Comparison of ENCODE assay signal across 1 cellular context in genomic region chr17:79982986-79983385, GRCh38.
TF ChIP-seq lines count a peak whose summit lies in the region.

No MANE protein-coding gene starts in this region.

TF ChIP-seq in IMR-90, 13 proteins besides CTCF, POLR2A, EP300 and RAD21:
- no peak for TF ChIP-seq CEBPB (IDR thresholded peaks at IDR 0.05; ENCODE audit: low read depth, low read length)
- no peak for TF ChIP-seq NFE2L2 (IDR thresholded peaks at IDR 0.05; ENCODE audit: low read depth, low read length)
